Comparison of ENCODE assay signal across 17 cellular contexts in the genomic region with DNA sequence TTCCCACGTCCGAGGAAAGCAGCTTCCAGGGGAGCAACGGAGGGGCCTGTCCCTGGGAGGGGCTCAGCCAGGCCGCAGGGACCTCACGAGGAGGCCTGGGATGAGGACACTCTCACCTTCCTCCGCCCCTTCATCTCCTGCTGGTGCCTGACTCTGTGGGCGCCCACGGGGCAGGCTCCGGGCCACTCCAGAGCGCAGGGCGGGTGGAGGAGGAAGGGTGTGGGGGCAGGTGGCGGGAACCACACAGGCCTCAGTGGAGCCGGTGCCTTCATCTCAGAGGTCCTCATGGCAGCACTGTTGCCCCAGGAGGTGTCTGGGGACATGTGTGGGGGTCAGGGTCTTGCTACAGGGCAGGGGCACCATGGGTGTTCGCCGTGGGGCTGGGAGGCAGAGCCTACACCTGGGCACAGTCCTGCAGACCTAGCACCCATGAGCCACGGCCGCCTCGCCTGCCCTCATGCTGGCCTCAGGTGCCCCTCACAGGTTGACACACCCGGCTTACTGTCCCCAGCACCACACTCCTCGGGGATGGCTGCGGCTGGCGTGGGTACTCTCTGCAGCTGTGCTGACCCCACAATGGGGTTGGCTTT.
"Had no signal": no experiment of that assay in that cellular context is flagged by ENCODE, and none has a peak within 500 bp of the region (broad histone marks: within the 10 kb centered on the region; RNA-seq: fewer than 3 reads in every experiment).

No MANE protein-coding gene starts in this region.

- DNase-seq: activated CD4-positive, alpha-beta T cell treated with anti-CD3 and anti-CD28 coated beads, Interleukin-2, amount 50 U/mL, for 1 hour; activated gamma-delta T cell treated with Interleukin-2 at 50 U/mL for 16 hours; activated T-cell treated with anti-CD3 and anti-CD28 coated beads, Interleukin-2, amount 50 U/mL, for 1 hour; caudate nucleus; effector CD4-positive, alpha-beta T cell; foreskin fibroblast; heart right ventricle; islet precursor cell; mammary epithelial cell; stimulated activated CD4-positive, alpha-beta T cell treated with anti-CD3 and anti-CD28 coated beads, Interleukin-4, amount 100 ng/mL, for 24 hours; stomach; uterus had no signal

- H3K4me1 ChIP-seq: stomach, suprapubic skin, tibial nerve, uterus had no signal

- H3K9me3 ChIP-seq: heart right ventricle, stomach, suprapubic skin, tibial nerve, uterus had no signal

- H3K4me3 ChIP-seq: heart right ventricle, stomach, suprapubic skin, tibial nerve, uterus had no signal

- H3K36me3 ChIP-seq: heart right ventricle, stomach, suprapubic skin, tibial nerve, uterus had no signal

- FAIRE-seq: endometrium had no signal

- H3K27me3 ChIP-seq: tibial nerve, uterus had no signal

- H3K27ac ChIP-seq: stomach, suprapubic skin, tibial nerve, uterus, VCaP had no signal

- ATAC-seq: activated CD4-positive, CD25-positive, alpha-beta regulatory T cell treated with anti-CD3 and anti-CD28 coated beads, Interleukin-2, amount 50 U/mL, for 24 hours had no signal
